29 cellular contexts compared by ENCODE assay signal in the genomic region with DNA sequence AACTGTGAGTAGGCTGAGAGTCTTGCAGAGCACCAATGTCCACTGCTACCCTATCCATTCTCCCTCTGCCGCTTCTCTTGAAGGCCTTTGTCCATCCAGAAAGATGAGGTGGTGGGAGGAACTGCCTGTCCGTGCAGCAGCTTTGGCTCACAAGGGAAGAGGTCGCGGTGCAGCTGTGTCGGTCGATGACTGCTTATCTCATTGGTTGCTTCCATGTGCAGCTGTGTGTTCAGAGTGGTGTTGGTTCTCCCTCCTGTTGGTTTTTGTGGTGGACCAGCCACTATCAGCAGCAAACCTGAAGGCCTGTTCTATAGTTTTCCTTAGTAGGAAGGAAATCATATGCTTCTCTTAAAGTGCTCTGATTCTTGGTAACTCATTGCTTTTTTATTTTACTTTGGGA.
"Had no signal": no experiment of that assay in that cellular context is flagged by ENCODE, and none has a peak within 500 bp of the region (broad histone marks: within the 10 kb centered on the region; RNA-seq: fewer than 3 reads in every experiment).

No MANE protein-coding gene starts in this region.

- H3K4me3 Mint-ChIP-seq: activated CD8-positive, alpha-beta T cell treated with anti-CD3 and anti-CD28 coated beads for 36 hours; activated naive CD4-positive, alpha-beta T cell treated with anti-CD3 and anti-CD28 coated beads, Interleukin-2, amount 50 U/mL, for 24 hours; activated naive CD8-positive, alpha-beta T cell treated with anti-CD3 and anti-CD28 coated beads, Interleukin-2, amount 10 ng/mL, durations not matched to agents 7 days and 5 days; activated T-cell treated with anti-CD3 and anti-CD28 coated beads, Interleukin-2, amount 50 U/mL, for 72 hours; central memory CD8-positive, alpha-beta T cell had no signal

- H3K27ac ChIP-seq: ascending aorta, Peyer's patch, WERI-Rb-1 had no signal

- DNase-seq: activated CD4-positive, alpha-beta T cell treated with anti-CD3 and anti-CD28 coated beads for 1 hour; activated CD4-positive, alpha-beta T cell treated with anti-CD3 and anti-CD28 coated beads for 48 hours; activated CD4-positive, alpha-beta T cell treated with anti-CD3 and anti-CD28 coated beads, Interleukin-2, amount 50 U/mL, for 4 hours; activated CD4-positive, CD25-positive, alpha-beta regulatory T cell; activated CD8-positive, alpha-beta T cell treated with anti-CD3 and anti-CD28 coated beads for 36 hours; activated gamma-delta T cell; activated naive CD4-positive, alpha-beta T cell treated with Interleukin-2 at 50 U/mL for 16 hours; activated naive CD8-positive, alpha-beta T cell treated with anti-CD3 and anti-CD28 coated beads, Interleukin-2, amount 10 ng/mL, durations not matched to agents 7 days and 5 days; activated T-cell treated with anti-CD3 and anti-CD28 coated beads, Interleukin-2, amount 50 U/mL, for 1 hour; activated T-cell treated with anti-CD3 and anti-CD28 coated beads, Interleukin-2, amount 50 U/mL, for 72 hours; Karpas-422; NCI-H1105; NCI-H1417 treated with DMSO at 0.1 percent for 48 hours; NCI-H1694; NCI-H1930; NCI-H2081 treated with DMSO at 0.1 percent for 48 hours; NCI-H345; NCI-H524 treated with DMSO at 0.1 percent for 48 hours; PC-3; Peyer's patch; RPMI8226; SIG-M5; T1000; WERI-Rb-1 had no signal

- H3K27me3 Mint-ChIP-seq: activated CD8-positive, alpha-beta T cell treated with anti-CD3 and anti-CD28 coated beads for 36 hours; activated naive CD4-positive, alpha-beta T cell treated with anti-CD3 and anti-CD28 coated beads, Interleukin-2, amount 50 U/mL, for 24 hours; activated naive CD8-positive, alpha-beta T cell treated with anti-CD3 and anti-CD28 coated beads, Interleukin-2, amount 10 ng/mL, durations not matched to agents 7 days and 5 days; central memory CD8-positive, alpha-beta T cell had no signal

- H3K27me3 ChIP-seq: ascending aorta, cardiac muscle cell, Peyer's patch had no signal

- H3K27ac Mint-ChIP-seq: activated CD8-positive, alpha-beta T cell treated with anti-CD3 and anti-CD28 coated beads for 36 hours; activated naive CD4-positive, alpha-beta T cell treated with anti-CD3 and anti-CD28 coated beads, Interleukin-2, amount 50 U/mL, for 24 hours; activated naive CD8-positive, alpha-beta T cell treated with anti-CD3 and anti-CD28 coated beads, Interleukin-2, amount 10 ng/mL, durations not matched to agents 7 days and 5 days; activated T-cell treated with anti-CD3 and anti-CD28 coated beads, Interleukin-2, amount 50 U/mL, for 72 hours; activated T-helper 2 cell treated with anti-CD3 and anti-CD28 coated beads, Interferon-gamma antibody, Interleukin-2, Interleukin-4, amounts not matched to agents 10 μg/mL and 5 μg/mL and 100 μg/mL, durations not matched to agents 14 hours and 24 hours and 36 hours had no signal

- H3K9me3 Mint-ChIP-seq: activated CD8-positive, alpha-beta T cell treated with anti-CD3 and anti-CD28 coated beads for 36 hours; activated naive CD4-positive, alpha-beta T cell treated with anti-CD3 and anti-CD28 coated beads, Interleukin-2, amount 50 U/mL, for 24 hours; activated naive CD8-positive, alpha-beta T cell treated with anti-CD3 and anti-CD28 coated beads, Interleukin-2, amount 10 ng/mL, durations not matched to agents 7 days and 5 days; activated T-cell treated with anti-CD3 and anti-CD28 coated beads, Interleukin-2, amount 50 U/mL, for 72 hours; activated T-helper 2 cell treated with anti-CD3 and anti-CD28 coated beads, Interferon-gamma antibody, Interleukin-2, Interleukin-4, amounts not matched to agents 10 μg/mL and 5 μg/mL and 100 μg/mL, durations not matched to agents 14 hours and 24 hours and 36 hours; central memory CD8-positive, alpha-beta T cell had no signal

- H3K4me1 Mint-ChIP-seq: central memory CD8-positive, alpha-beta T cell had no signal

- H3K4me1 ChIP-seq: ascending aorta, Peyer's patch had no signal

- H3K4me3 ChIP-seq: ascending aorta, cardiac muscle cell, Peyer's patch had no signal

- H3K9me3 ChIP-seq: ascending aorta, Peyer's patch had no signal
